1 cellular context compared by ENCODE assay signal in genomic region chr7:142964502-142965246, GRCh38.
TF ChIP-seq lines count a peak whose summit lies in the region.

No MANE protein-coding gene starts in this region.

TF ChIP-seq in K562, 482 proteins besides CTCF, POLR2A, EP300 and RAD21 (continued from another document):
- TF ChIP-seq HDAC6 (IDR thresholded peaks at IDR 0.05; ENCODE audit: low read depth, low read length) (0 out of 2 replicates have a peak, but pooled peaks have one; percentile 65), XRCC4 (IDR thresholded peaks at IDR 0.05; ENCODE audit: extremely low read depth, insufficient read depth, insufficient read length) (no peak), MEIS2 (IDR thresholded peaks at IDR 0.05; ENCODE audit: partially characterized antibody) (peak; percentile 57), TEAD4 (IDR thresholded peaks at IDR 0.05; ENCODE audit: low read length) (peak; percentile 52), TEAD4 (CRISPR knock-in tag; IDR thresholded peaks at IDR 0.05; ENCODE audit: borderline replicate concordance) (no peak), POLR2AphosphoS2 (IDR thresholded peaks at IDR 0.05; ENCODE audit: low read length) (no peak), ZNF212 (CRISPR knock-in tag; IDR thresholded peaks at IDR 0.05) (no peak), ZNF174 (CRISPR knock-in tag; IDR thresholded peaks at IDR 0.05) (no peak), TAF9B (IDR thresholded peaks at IDR 0.05; ENCODE audit: partially characterized antibody) (peak; percentile 78), ADNP (tag; IDR thresholded peaks at IDR 0.05) (0 out of 2 replicates have a peak, but pooled peaks have one; percentile 23), BCOR (IDR thresholded peaks at IDR 0.05) (0 out of 2 replicates have a peak, but pooled peaks have one; percentile 25), MAFG (tag; conservative IDR thresholded peaks at IDR 0.05) (no peak)
- TF ChIP-seq, protein P1, sequence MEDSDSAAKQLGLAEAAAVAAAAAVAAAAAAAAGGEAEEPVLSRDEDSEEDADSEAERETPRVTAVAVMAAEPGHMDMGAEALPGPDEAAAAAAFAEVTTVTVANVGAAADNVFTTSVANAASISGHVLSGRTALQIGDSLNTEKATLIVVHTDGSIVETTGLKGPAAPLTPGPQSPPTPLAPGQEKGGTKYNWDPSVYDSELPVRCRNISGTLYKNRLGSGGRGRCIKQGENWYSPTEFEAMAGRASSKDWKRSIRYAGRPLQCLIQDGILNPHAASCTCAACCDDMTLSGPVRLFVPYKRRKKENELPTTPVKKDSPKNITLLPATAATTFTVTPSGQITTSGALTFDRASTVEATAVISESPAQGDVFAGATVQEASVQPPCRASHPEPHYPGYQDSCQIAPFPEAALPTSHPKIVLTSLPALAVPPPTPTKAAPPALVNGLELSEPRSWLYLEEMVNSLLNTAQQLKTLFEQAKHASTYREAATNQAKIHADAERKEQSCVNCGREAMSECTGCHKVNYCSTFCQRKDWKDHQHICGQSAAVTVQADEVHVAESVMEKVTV (CRISPR knock-in tag; IDR thresholded peaks at IDR 0.05): no peak
TF ChIP-seq in K562: peak in this region for 66.
